Comparison of ENCODE assay signal across 8 cellular contexts in the genomic region with DNA sequence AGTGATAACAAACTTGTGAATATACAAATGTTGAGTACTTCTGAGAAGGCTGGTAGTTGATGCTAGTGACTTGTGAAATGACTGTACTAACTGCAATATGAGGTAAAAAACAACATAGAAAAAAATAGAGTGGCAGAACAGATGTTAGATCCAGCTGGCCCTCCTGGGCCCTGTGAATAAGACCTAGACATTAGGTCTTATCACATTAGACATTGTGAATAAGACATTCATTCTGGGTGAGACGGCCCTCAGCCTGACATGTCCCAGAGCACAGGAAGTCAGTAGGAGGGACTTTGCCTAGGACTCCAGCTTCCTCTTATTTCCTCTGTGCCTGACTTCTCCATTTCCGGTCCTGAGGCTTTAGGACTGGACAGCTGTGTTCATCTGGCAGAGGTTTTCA. TPM values are rescaled to one million over a fixed set of nuclear protein-coding genes. Genes with fewer than 3 reads are reported as not detected.
DNase-seq lines count a peak whose midpoint lies in the region; ATAC-seq and TF ChIP-seq lines count a peak whose summit lies in the region.

No MANE protein-coding gene starts in this region.

- H3K9ac ChIP-seq in Karpas-422 (ENCODE audit: low read length) = no peak overlapping the region

- DNase-seq in activated CD8-positive, alpha-beta T cell treated with anti-CD3 and anti-CD28 coated beads for 36 hours = peak; percentile 21
- no peak for DNase-seq in activated CD8-positive, alpha-beta T cell treated with anti-CD3 and anti-CD28 coated beads, Interleukin-2, amount 10 ng/mL, durations not matched to agents 7 days and 5 days
- DNase-seq in Karpas-422 (peak; percentile 72), endothelial cell (ENCODE audit: low spot score) (no peak), immature natural killer cell (no peak), DMS114 treated with DMSO at 0.1 percent for 48 hours (lab: John Stamatoyannopoulos, UW; ENCODE audit: unreplicated experiment) (no peak)
- DNase-seq in CD8-positive, alpha-beta memory T cell = no peak

- no peak overlapping the region for H3K27ac ChIP-seq in Karpas-422 (ENCODE audit: low read length)
- H3K27ac ChIP-seq in CD8-positive, alpha-beta memory T cell (ENCODE audit: low read depth, low read length) = no peak overlapping the region

- no peak overlapping the region for H3K4me2 ChIP-seq in Karpas-422 (ENCODE audit: low read depth, low read length, poor library complexity, severe bottlenecking)

- peaks cover 21% of the 10 kb centered on the region for H3K4me1 Mint-ChIP-seq in activated CD8-positive, alpha-beta T cell treated with anti-CD3 and anti-CD28 coated beads for 36 hours (ENCODE audit: low read depth)
- H3K4me1 Mint-ChIP-seq in activated CD8-positive, alpha-beta T cell treated with anti-CD3 and anti-CD28 coated beads, Interleukin-2, amount 10 ng/mL, durations not matched to agents 7 days and 5 days (ENCODE audit: low read depth) = peaks cover 32% of the 10 kb centered on the region
- H3K4me1 Mint-ChIP-seq in endothelial cell (ENCODE audit: unreplicated experiment) (peaks cover 29% of the 10 kb centered on the region), immature natural killer cell (peaks cover 14 to 16% of the 10 kb centered on the region in 2 donors)
- peaks cover 34% of the 10 kb centered on the region for H3K4me1 Mint-ChIP-seq in stimulated activated memory B cell treated with anti-CD40 and anti-IgM and Interleukin-4, amounts not matched to agents 10 μg/mL and 1 μg/mL and 100 μg/mL, for 72 hours
- peaks cover 14 to 15% (median 15%) of the 10 kb centered on the region in 3 donors for H3K4me1 Mint-ChIP-seq in CD8-positive, alpha-beta memory T cell

- ATAC-seq in activated CD8-positive, alpha-beta T cell treated with anti-CD3 and anti-CD28 coated beads for 36 hours = peak; percentile 48
- ATAC-seq in activated CD8-positive, alpha-beta T cell treated with anti-CD3 and anti-CD28 coated beads, Interleukin-2, amount 10 ng/mL, durations not matched to agents 7 days and 5 days = no peak
- peak; percentile 68 for ATAC-seq in stimulated activated memory B cell treated with anti-CD40 and anti-IgM and Interleukin-4, amounts not matched to agents 10 μg/mL and 1 μg/mL and 100 μg/mL, for 72 hours

- H3K9me2 ChIP-seq in Karpas-422 (replicated peaks; ENCODE audit: insufficient read depth, low read length) = no peaks in the 10 kb centered on the region

- H2AFZ ChIP-seq in Karpas-422 (ENCODE audit: low read length) = peak overlapping the region; percentile 51

- no peak overlapping the region for H3K4me3 ChIP-seq in Karpas-422 (ENCODE audit: low read length)
- H3K4me3 ChIP-seq in CD8-positive, alpha-beta memory T cell (ENCODE audit: low read length) = no peak overlapping the region

- CTCF ChIA-PET in activated CD8-positive, alpha-beta T cell treated with anti-CD3 and anti-CD28 coated beads for 36 hours (lab: Charles Lee) = interaction anchor here (0.5 to 7.6 kb wide), 6 partner anchors 8 to 328 kb away, joined by 3 to 54 read pairs (median 3); no protein-coding TSS in a partner anchor
- CTCF ChIA-PET in activated CD8-positive, alpha-beta T cell treated with anti-CD3 and anti-CD28 coated beads, Interleukin-2, amount 10 ng/mL, durations not matched to agents 7 days and 5 days (lab: Charles Lee) = interaction anchor here (0.7 to 16.0 kb wide), 6 partner anchors 8 to 95 kb away, joined by 3 to 231 read pairs (median 4); a partner anchor contains a TSS
- CTCF ChIA-PET in CD8-positive, alpha-beta memory T cell (lab: Charles Lee) = interaction anchor here (1.2 to 1.4 kb wide), 3 partner anchors 8 to 186 kb away, joined by 3 to 4 read pairs (median 3); no protein-coding TSS in a partner anchor

- no peaks in the 10 kb centered on the region for H4K20me1 ChIP-seq in Karpas-422 (ENCODE audit: insufficient read depth, low read depth, low read length)

- H3K27ac Mint-ChIP-seq in activated CD8-positive, alpha-beta T cell treated with anti-CD3 and anti-CD28 coated beads for 36 hours = no peak overlapping the region
- no peak overlapping the region for H3K27ac Mint-ChIP-seq in activated CD8-positive, alpha-beta T cell treated with anti-CD3 and anti-CD28 coated beads, Interleukin-2, amount 10 ng/mL, durations not matched to agents 7 days and 5 days
- H3K27ac Mint-ChIP-seq in endothelial cell (ENCODE audit: unreplicated experiment) (peak overlapping the region; percentile 12), immature natural killer cell (no peak overlapping the region)
- H3K27ac Mint-ChIP-seq in stimulated activated memory B cell treated with anti-CD40 and anti-IgM and Interleukin-4, amounts not matched to agents 10 μg/mL and 1 μg/mL and 100 μg/mL, for 72 hours = peak overlapping the region; percentile 69
- H3K27ac Mint-ChIP-seq in CD8-positive, alpha-beta memory T cell = peak overlapping the region in 2 of 8 donors; percentile 50 to 59

- POLR2A ChIA-PET in activated CD8-positive, alpha-beta T cell treated with anti-CD3 and anti-CD28 coated beads for 36 hours (lab: Charles Lee) = interaction anchor here (1.1 kb wide), 2 partner anchors 47 to 80 kb away, joined by 3 to 4 read pairs; no protein-coding TSS in a partner anchor
- POLR2A ChIA-PET in activated CD8-positive, alpha-beta T cell treated with anti-CD3 and anti-CD28 coated beads, Interleukin-2, amount 10 ng/mL, durations not matched to agents 7 days and 5 days (lab: Charles Lee) = interaction anchor here (1.2 to 1.9 kb wide), 2 partner anchors 26 to 47 kb away, joined by 4 to 5 read pairs; no protein-coding TSS in a partner anchor
- POLR2A ChIA-PET in CD8-positive, alpha-beta memory T cell (lab: Charles Lee) = interaction anchor here (1.4 kb wide), 1 partner anchor 105 kb away, joined by 3 read pairs; a partner anchor contains a TSS

- no peaks in the 10 kb centered on the region for H3K36me3 ChIP-seq in Karpas-422 (ENCODE audit: insufficient read depth, low read length)
- H3K36me3 ChIP-seq in CD8-positive, alpha-beta memory T cell (ENCODE audit: insufficient read depth, low read length) = no peaks in the 10 kb centered on the region

- no peaks in the 10 kb centered on the region for H3K27me3 ChIP-seq in Karpas-422 (ENCODE audit: low read length)
- no peaks in the 10 kb centered on the region for H3K27me3 ChIP-seq in CD8-positive, alpha-beta memory T cell (ENCODE audit: insufficient read depth, low read length, poor library complexity, severe bottlenecking)

- H3K79me2 ChIP-seq in Karpas-422 (ENCODE audit: low read length) = no peaks in the 10 kb centered on the region

- peaks cover 1% of the 10 kb centered on the region for H3K27me3 Mint-ChIP-seq in activated CD8-positive, alpha-beta T cell treated with anti-CD3 and anti-CD28 coated beads for 36 hours
- peaks cover 7% of the 10 kb centered on the region for H3K27me3 Mint-ChIP-seq in activated CD8-positive, alpha-beta T cell treated with anti-CD3 and anti-CD28 coated beads, Interleukin-2, amount 10 ng/mL, durations not matched to agents 7 days and 5 days (ENCODE audit: low read depth)
- H3K27me3 Mint-ChIP-seq in endothelial cell (ENCODE audit: unreplicated experiment) = no peaks in the 10 kb centered on the region
- no peaks in the 10 kb centered on the region for H3K27me3 Mint-ChIP-seq in stimulated activated memory B cell treated with anti-CD40 and anti-IgM and Interleukin-4, amounts not matched to agents 10 μg/mL and 1 μg/mL and 100 μg/mL, for 72 hours
- H3K27me3 Mint-ChIP-seq in immature natural killer cell (ENCODE audit: low read depth in 3 of 3) = peaks cover 2 to 10% (median 8%) of the 10 kb centered on the region in 3 donors
- H3K27me3 Mint-ChIP-seq in CD8-positive, alpha-beta memory T cell = peaks cover 0 to 6% of the 10 kb centered on the region in 2 donors

- H3K36me3 Mint-ChIP-seq in activated CD8-positive, alpha-beta T cell treated with anti-CD3 and anti-CD28 coated beads for 36 hours (ENCODE audit: low read depth) = peaks cover 2% of the 10 kb centered on the region
- peaks cover 5% of the 10 kb centered on the region for H3K36me3 Mint-ChIP-seq in activated CD8-positive, alpha-beta T cell treated with anti-CD3 and anti-CD28 coated beads, Interleukin-2, amount 10 ng/mL, durations not matched to agents 7 days and 5 days (ENCODE audit: low read depth)
- H3K36me3 Mint-ChIP-seq in endothelial cell (ENCODE audit: low read depth, unreplicated experiment) (no peaks in the 10 kb centered on the region), immature natural killer cell (no peaks in the 10 kb centered on the region)
- no peaks in the 10 kb centered on the region for H3K36me3 Mint-ChIP-seq in stimulated activated memory B cell treated with anti-CD40 and anti-IgM and Interleukin-4, amounts not matched to agents 10 μg/mL and 1 μg/mL and 100 μg/mL, for 72 hours
- H3K36me3 Mint-ChIP-seq in CD8-positive, alpha-beta memory T cell = peaks cover 0 to 4% (median 0%) of the 10 kb centered on the region in 3 donors

- H3K4me3 Mint-ChIP-seq in activated CD8-positive, alpha-beta T cell treated with anti-CD3 and anti-CD28 coated beads for 36 hours = no peak overlapping the region
- H3K4me3 Mint-ChIP-seq in activated CD8-positive, alpha-beta T cell treated with anti-CD3 and anti-CD28 coated beads, Interleukin-2, amount 10 ng/mL, durations not matched to agents 7 days and 5 days = no peak overlapping the region
- H3K4me3 Mint-ChIP-seq in endothelial cell (ENCODE audit: unreplicated experiment) = no peak overlapping the region
- no peak overlapping the region for H3K4me3 Mint-ChIP-seq in stimulated activated memory B cell treated with anti-CD40 and anti-IgM and Interleukin-4, amounts not matched to agents 10 μg/mL and 1 μg/mL and 100 μg/mL, for 72 hours
- H3K4me3 Mint-ChIP-seq in immature natural killer cell = no peak overlapping the region
- H3K4me3 Mint-ChIP-seq in CD8-positive, alpha-beta memory T cell = no peak overlapping the region

- no peaks in the 10 kb centered on the region for H3K9me3 Mint-ChIP-seq in activated CD8-positive, alpha-beta T cell treated with anti-CD3 and anti-CD28 coated beads for 36 hours
- H3K9me3 Mint-ChIP-seq in activated CD8-positive, alpha-beta T cell treated with anti-CD3 and anti-CD28 coated beads, Interleukin-2, amount 10 ng/mL, durations not matched to agents 7 days and 5 days (ENCODE audit: insufficient read depth) = no peaks in the 10 kb centered on the region
- no peaks in the 10 kb centered on the region for H3K9me3 Mint-ChIP-seq in endothelial cell (ENCODE audit: unreplicated experiment)
- no peaks in the 10 kb centered on the region for H3K9me3 Mint-ChIP-seq in stimulated activated memory B cell treated with anti-CD40 and anti-IgM and Interleukin-4, amounts not matched to agents 10 μg/mL and 1 μg/mL and 100 μg/mL, for 72 hours
- peaks cover 0 to 2% (median 0%) of the 10 kb centered on the region in 6 donors for H3K9me3 Mint-ChIP-seq in immature natural killer cell
- H3K9me3 Mint-ChIP-seq in CD8-positive, alpha-beta memory T cell = no peaks in the 10 kb centered on the region

- TF ChIP-seq CTCF in activated CD8-positive, alpha-beta T cell treated with anti-CD3 and anti-CD28 coated beads for 36 hours (IDR thresholded peaks at IDR 0.05) = no peak
- TF ChIP-seq CTCF in endothelial cell (IDR thresholded peaks at IDR 0.05; ENCODE audit: unreplicated experiment) = no peak

- H3K9me3 ChIP-seq in Karpas-422 (ENCODE audit: low read length) = no peaks in the 10 kb centered on the region
- H3K9me3 ChIP-seq in CD8-positive, alpha-beta memory T cell (ENCODE audit: low read length) = no peaks in the 10 kb centered on the region

- intact Hi-C loops in activated CD8-positive, alpha-beta T cell treated with anti-CD3 and anti-CD28 coated beads for 36 hours (cut with micrococcal nuclease) = no loop called here

- H3K4me1 ChIP-seq in Karpas-422 (ENCODE audit: low read length) = peaks cover 26% of the 10 kb centered on the region
- H3K4me1 ChIP-seq in CD8-positive, alpha-beta memory T cell (ENCODE audit: insufficient read depth, low read length) = peaks cover 11% of the 10 kb centered on the region

RNA-seq across cellular contexts. Expression of a gene that starts 22.9 kb away (rescaled TPM):
- total RNA-seq in activated CD8-positive, alpha-beta T cell treated with anti-CD3 and anti-CD28 coated beads for 36 hours = 10 to 100 TPM; 15.0 to 16.6 TPM
- total RNA-seq in activated CD8-positive, alpha-beta T cell treated with anti-CD3 and anti-CD28 coated beads, Interleukin-2, amount 10 ng/mL, durations not matched to agents 7 days and 5 days = 10 to 100 TPM; 32.4 to 35.9 TPM
- 24.7 and 57.1 TPM in 2 replicates for total RNA-seq in Karpas-422 (2014; rRNA removed; shearing (Covaris generic); ENCODE audit: low replicate concordance)
- total RNA-seq in endothelial cell (ENCODE audit: unreplicated experiment) = 27.8 TPM
- 10 to 100 TPM; 18.4 to 42.7 (median 28.4) TPM for polyA plus RNA-seq in immature natural killer cell
- 10 to 100 TPM; 24.4 to 25.2 TPM for total RNA-seq in CD8-positive, alpha-beta memory T cell
- polyA plus RNA-seq in CD8-positive, alpha-beta memory T cell = 24.0 TPM

RNA-seq across cellular contexts. Expression of a gene that starts 23.7 kb away (rescaled TPM):
- total RNA-seq in activated CD8-positive, alpha-beta T cell treated with anti-CD3 and anti-CD28 coated beads for 36 hours = under 1 TPM; 0.38 to 0.60 TPM
- under 1 TPM; 0.21 to 0.23 TPM for total RNA-seq in activated CD8-positive, alpha-beta T cell treated with anti-CD3 and anti-CD28 coated beads, Interleukin-2, amount 10 ng/mL, durations not matched to agents 7 days and 5 days
- 0.15 and 1.3 TPM in 2 replicates for total RNA-seq in Karpas-422 (2014; rRNA removed; shearing (Covaris generic); ENCODE audit: low replicate concordance)
- total RNA-seq in endothelial cell (ENCODE audit: unreplicated experiment) = 10.0 TPM
- polyA plus RNA-seq in immature natural killer cell = under 1 TPM in 2 of 3 donors, not detected in 1; 0.19 to 0.22 TPM
- 1 to 10 TPM in 1 of 2 experiments, under 1 TPM in 1; 0.77 to 1.2 TPM for total RNA-seq in CD8-positive, alpha-beta memory T cell
- polyA plus RNA-seq in CD8-positive, alpha-beta memory T cell = 0.08 TPM

RNA-seq across cellular contexts. Expression of a gene that starts 47.7 kb away (rescaled TPM):
- 10 to 100 TPM; 42.0 to 45.0 TPM for total RNA-seq in activated CD8-positive, alpha-beta T cell treated with anti-CD3 and anti-CD28 coated beads for 36 hours
- 10 to 100 TPM; 48.0 to 49.4 TPM for total RNA-seq in activated CD8-positive, alpha-beta T cell treated with anti-CD3 and anti-CD28 coated beads, Interleukin-2, amount 10 ng/mL, durations not matched to agents 7 days and 5 days
- 36.8 and 72.1 TPM in 2 replicates for total RNA-seq in Karpas-422 (2014; rRNA removed; shearing (Covaris generic); ENCODE audit: low replicate concordance)
- total RNA-seq in endothelial cell (ENCODE audit: unreplicated experiment) = 44.3 TPM
- polyA plus RNA-seq in immature natural killer cell = 10 to 100 TPM; 26.5 to 27.2 (median 27.0) TPM
- total RNA-seq in CD8-positive, alpha-beta memory T cell = 10 to 100 TPM; 81.0 to 82.1 TPM
- polyA plus RNA-seq in CD8-positive, alpha-beta memory T cell = 26.0 TPM

RNA-seq across cellular contexts. Expression of a gene that starts 47.9 kb away (rescaled TPM):
- total RNA-seq in activated CD8-positive, alpha-beta T cell treated with anti-CD3 and anti-CD28 coated beads for 36 hours = 10 to 100 TPM; 90.8 to 92.7 TPM
- 100 to 1,000 TPM; 119 to 123 TPM for total RNA-seq in activated CD8-positive, alpha-beta T cell treated with anti-CD3 and anti-CD28 coated beads, Interleukin-2, amount 10 ng/mL, durations not matched to agents 7 days and 5 days
- 216 and 273 TPM in 2 replicates for total RNA-seq in Karpas-422 (2014; rRNA removed; shearing (Covaris generic); ENCODE audit: low replicate concordance)
- total RNA-seq in endothelial cell (ENCODE audit: unreplicated experiment) = 117 TPM
- 100 to 1,000 TPM; 107 to 126 (median 118) TPM for polyA plus RNA-seq in immature natural killer cell
- 100 to 1,000 TPM; 219 to 225 TPM for total RNA-seq in CD8-positive, alpha-beta memory T cell
- polyA plus RNA-seq in CD8-positive, alpha-beta memory T cell = 95.8 TPM

RNA-seq across cellular contexts. Expression of a gene that starts 51.4 kb away (rescaled TPM):
- under 1 TPM; 0.50 to 0.96 TPM for total RNA-seq in activated CD8-positive, alpha-beta T cell treated with anti-CD3 and anti-CD28 coated beads for 36 hours
- total RNA-seq in activated CD8-positive, alpha-beta T cell treated with anti-CD3 and anti-CD28 coated beads, Interleukin-2, amount 10 ng/mL, durations not matched to agents 7 days and 5 days = under 1 TPM; 0.18 TPM
- 1.4 and 22.6 TPM in 2 replicates for total RNA-seq in Karpas-422 (2014; rRNA removed; shearing (Covaris generic); ENCODE audit: low replicate concordance)
- total RNA-seq in endothelial cell (ENCODE audit: unreplicated experiment) = 3.5 TPM
- polyA plus RNA-seq in immature natural killer cell = not detected
- total RNA-seq in CD8-positive, alpha-beta memory T cell = under 1 TPM; 0.51 to 0.83 TPM
- polyA plus RNA-seq in CD8-positive, alpha-beta memory T cell = not detected

Comparison
In these comparisons a context has a peak if more than half of its experiments do, and no peak if none do; other contexts are left out.
1. DNase-seq: peak in activated CD8-positive, alpha-beta T cell treated with anti-CD3 and anti-CD28 coated beads for 36 hours (single experiment) and Karpas-422 (single experiment); none in activated CD8-positive, alpha-beta T cell treated with anti-CD3 and anti-CD28 coated beads, Interleukin-2, amount 10 ng/mL, durations not matched to agents 7 days and 5 days (single experiment), endothelial cell (single experiment), immature natural killer cell (0 of 3), CD8-positive, alpha-beta memory T cell (0 of 5) and DMS114 treated with DMSO at 0.1 percent for 48 hours (single experiment).
2. H3K27ac Mint-ChIP-seq: peak in endothelial cell (single experiment) and stimulated activated memory B cell treated with anti-CD40 and anti-IgM and Interleukin-4, amounts not matched to agents 10 μg/mL and 1 μg/mL and 100 μg/mL, for 72 hours (single experiment); none in activated CD8-positive, alpha-beta T cell treated with anti-CD3 and anti-CD28 coated beads for 36 hours (single experiment), activated CD8-positive, alpha-beta T cell treated with anti-CD3 and anti-CD28 coated beads, Interleukin-2, amount 10 ng/mL, durations not matched to agents 7 days and 5 days (single experiment) and immature natural killer cell (0 of 6).